Comparison of ENCODE assay signal across 29 cellular contexts in the genomic region with DNA sequence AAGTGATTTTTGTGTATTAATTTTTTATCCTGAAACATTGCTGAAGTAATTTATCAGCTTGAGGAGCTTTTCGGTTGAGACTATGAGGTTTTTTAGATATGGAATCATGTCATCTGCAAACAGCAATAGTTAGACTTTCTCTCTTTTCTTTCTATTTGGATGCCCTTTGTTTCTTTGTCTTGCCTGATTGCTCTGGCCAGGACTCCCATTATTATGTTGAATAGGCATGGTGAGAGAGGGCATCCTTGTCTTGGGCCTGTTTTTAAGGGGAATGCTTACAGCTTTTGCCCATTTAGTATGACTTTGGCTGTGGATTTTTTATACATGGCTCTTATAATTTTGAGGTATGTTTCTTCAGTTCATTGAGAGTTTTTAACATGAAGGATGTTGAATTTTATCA.
"Had no signal": no experiment of that assay in that cellular context is flagged by ENCODE, and none has a peak within 500 bp of the region (broad histone marks: within the 10 kb centered on the region; RNA-seq: fewer than 3 reads in every experiment).

No MANE protein-coding gene starts in this region.

- H3K4me3 ChIP-seq: colonic mucosa, coronary artery, dorsolateral prefrontal cortex, esophagus muscularis mucosa, esophagus squamous epithelium, gastrocnemius medialis, gastroesophageal sphincter, heart left ventricle, heart right ventricle, hepatocyte had no signal

- H3K27ac Mint-ChIP-seq: dendritic cell treated with granulocyte-macrophage colony-stimulating factor and Interleukin-4, amounts not matched to agents 40 ng/mL and 50 ng/mL, for 4 days; effector memory CD8-positive, alpha-beta T cell; endodermal cell had no signal

- H3K27ac ChIP-seq: colonic mucosa, coronary artery, dorsolateral prefrontal cortex, epithelial cell of prostate, esophagus muscularis mucosa, esophagus squamous epithelium, foreskin keratinocyte, gastrocnemius medialis, gastroesophageal sphincter, heart left ventricle, heart right ventricle, hepatocyte had no signal

- DNase-seq: colonic mucosa; cortex of kidney; dermis blood vessel endothelial cell; dorsolateral prefrontal cortex; effector CD4-positive, alpha-beta T cell; effector CD8-positive, alpha-beta T cell; effector memory CD4-positive, alpha-beta T cell; effector memory CD8-positive, alpha-beta T cell; endodermal cell; erythroblast; esophagus squamous epithelium; foreskin fibroblast; foreskin keratinocyte; foreskin melanocyte; gastrocnemius medialis; glutamatergic neuron; head of caudate nucleus; heart left ventricle; heart right ventricle had no signal

- H3K79me2 ChIP-seq: hepatocyte had no signal

- H3K4me1 Mint-ChIP-seq: endodermal cell had no signal

- H3K27me3 ChIP-seq: colonic mucosa, esophagus muscularis mucosa, esophagus squamous epithelium, foreskin keratinocyte, gastrocnemius medialis, gastroesophageal sphincter, heart left ventricle, heart right ventricle, hepatocyte had no signal

- H2AFZ ChIP-seq: hepatocyte had no signal

- H3K4me1 ChIP-seq: colonic mucosa, esophagus muscularis mucosa, esophagus squamous epithelium, foreskin keratinocyte, gastrocnemius medialis, gastroesophageal sphincter, heart left ventricle, heart right ventricle had no signal

- H3K4me2 ChIP-seq: hepatocyte had no signal

- H3K27me3 Mint-ChIP-seq: dendritic cell treated with granulocyte-macrophage colony-stimulating factor and Interleukin-4, amounts not matched to agents 40 ng/mL and 50 ng/mL, for 4 days; effector memory CD8-positive, alpha-beta T cell had no signal

- H3K36me3 ChIP-seq: colonic mucosa, esophagus muscularis mucosa, esophagus squamous epithelium, gastrocnemius medialis, gastroesophageal sphincter, heart left ventricle, heart right ventricle had no signal

- FAIRE-seq: endometrium, endothelial cell of umbilical vein, frontal cortex had no signal

- H3K9me3 ChIP-seq: colonic mucosa, esophagus muscularis mucosa, esophagus squamous epithelium, gastrocnemius medialis had no signal

- ATAC-seq: effector memory CD8-positive, alpha-beta T cell; esophagus mucosa; foreskin keratinocyte; gastrocnemius medialis; gastroesophageal sphincter; heart left ventricle; heart right ventricle had no signal

- H3K4me3 Mint-ChIP-seq: dendritic cell treated with granulocyte-macrophage colony-stimulating factor and Interleukin-4, amounts not matched to agents 40 ng/mL and 50 ng/mL, for 4 days; effector memory CD8-positive, alpha-beta T cell; endodermal cell had no signal
